1 cellular context compared by ENCODE assay signal in the genomic region with DNA sequence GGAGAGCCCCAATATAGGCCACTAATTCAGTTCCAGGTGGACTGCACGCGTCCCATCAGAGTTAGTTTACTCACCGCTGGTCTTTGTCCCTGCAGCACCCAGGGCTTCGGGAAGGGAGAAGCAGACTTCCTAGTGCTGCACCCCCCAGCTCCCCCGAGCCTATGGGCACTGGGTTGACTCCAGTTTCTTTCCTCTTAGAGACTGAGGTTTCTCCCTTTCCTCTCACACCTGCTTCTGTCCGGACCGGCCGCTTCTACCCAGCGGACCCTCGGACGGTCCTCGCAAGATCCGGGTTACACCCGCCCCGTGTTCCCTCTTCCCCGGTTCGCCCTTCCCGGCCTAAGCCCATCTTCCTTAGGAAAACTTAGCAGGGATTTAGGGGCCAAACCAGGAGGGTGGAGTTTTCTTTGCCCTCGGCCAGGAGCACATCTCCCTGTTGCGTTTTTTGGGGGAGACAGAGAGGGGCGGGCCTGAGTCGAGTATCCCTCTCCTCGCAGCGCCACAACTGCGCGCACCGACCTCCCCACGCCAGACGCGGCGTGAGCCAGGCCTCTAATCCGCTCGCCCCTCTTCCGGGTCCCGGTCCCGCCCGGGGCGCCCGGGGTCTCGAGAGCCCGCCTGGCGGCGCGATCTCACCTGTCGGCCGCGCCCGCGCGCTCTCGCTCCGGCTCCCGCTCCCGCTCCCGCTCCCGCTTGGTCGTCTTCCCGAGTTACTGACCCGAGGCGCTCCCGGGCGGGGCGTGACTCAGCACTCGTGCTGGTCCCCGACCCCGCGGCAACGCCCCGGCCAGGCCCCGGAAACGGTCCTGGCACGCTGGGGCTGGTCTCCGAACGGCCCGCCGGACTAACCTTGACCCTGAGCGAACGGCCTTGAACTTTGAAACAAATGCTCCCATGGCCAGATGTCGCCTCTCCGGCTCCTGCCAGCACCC.
TF ChIP-seq lines count a peak whose summit lies in the region.

Gene AIFM2 (minus strand): TSS at position 728 of the 932 bp plus-strand sequence. CDS start 8,741 bp downstream, outside the sequence.

TF ChIP-seq in HepG2, 621 proteins besides CTCF, POLR2A, EP300 and RAD21 (continued from another document and continues in another):
- TF ChIP-seq CEBPZ (IDR thresholded peaks at IDR 0.05; ENCODE audit: low read length) (no peak), U2AF1 (optimal IDR thresholded peaks at IDR 0.05; ENCODE audit: low read depth, low read length) (no peak), ZNF180 (CRISPR knock-in tag; IDR thresholded peaks at IDR 0.05; ENCODE audit: borderline replicate concordance, low read depth) (no peak), FOSL2 (CRISPR knock-in tag; IDR thresholded peaks at IDR 0.05) (peak; percentile 91), HOMEZ (CRISPR knock-in tag; IDR thresholded peaks at IDR 0.05; ENCODE audit: low read depth) (peak; percentile 65; the same call in 1 of the 2 replicates), SALL1 (CRISPR knock-in tag; IDR thresholded peaks at IDR 0.05) (peak; percentile 94), TEAD2 (CRISPR knock-in tag; IDR thresholded peaks at IDR 0.05) (no peak), ZNF747 (CRISPR knock-in tag; IDR thresholded peaks at IDR 0.05; ENCODE audit: borderline replicate concordance) (no peak; the same call in 1 of the 2 replicates), FOXO1 (CRISPR knock-in tag; IDR thresholded peaks at IDR 0.05) (peak; percentile 67; the same call in 1 of the 2 replicates), LCORL (IDR thresholded peaks at IDR 0.05) (no peak), LCORL (CRISPR knock-in tag; IDR thresholded peaks at IDR 0.05) (peak; percentile 96), FOXK1 (CRISPR knock-in tag; IDR thresholded peaks at IDR 0.05; ENCODE audit: borderline replicate concordance, low read depth) (peak; percentile 56; the same call in 1 of the 2 replicates), ZNF343 (CRISPR knock-in tag; IDR thresholded peaks at IDR 0.05) (peak; percentile 43; the same call in 1 of the 2 replicates), NFIB (CRISPR knock-in tag; IDR thresholded peaks at IDR 0.05; ENCODE audit: borderline replicate concordance) (no peak), HOXA5 (CRISPR knock-in tag; IDR thresholded peaks at IDR 0.05) (peak; percentile 85), HNF1A (IDR thresholded peaks at IDR 0.05; ENCODE audit: low read depth) (no peak), HNF1A (CRISPR knock-in tag; IDR thresholded peaks at IDR 0.05; ENCODE audit: borderline replicate concordance) (peak; percentile 81), ZBTB8A (CRISPR knock-in tag; IDR thresholded peaks at IDR 0.05; ENCODE audit: borderline replicate concordance, low read depth) (no peak), ZNF883 (CRISPR knock-in tag; IDR thresholded peaks at IDR 0.05; ENCODE audit: not compliant biosample characterization) (no peak), ZNF468 (CRISPR knock-in tag; IDR thresholded peaks at IDR 0.05) (no peak), SYNCRIP (IDR thresholded peaks at IDR 0.05; ENCODE audit: insufficient read depth, low read depth, low read length) (no peak), ZNF230 (CRISPR knock-in tag; IDR thresholded peaks at IDR 0.05) (no peak), MBNL3 (CRISPR knock-in tag; conservative IDR thresholded peaks at IDR 0.05) (no peak), KLF13 (CRISPR knock-in tag; IDR thresholded peaks at IDR 0.05) (no peak), NR1H2 (CRISPR knock-in tag; IDR thresholded peaks at IDR 0.05; ENCODE audit: borderline replicate concordance, low read depth) (peak; percentile 92), ZFP36L2 (CRISPR knock-in tag; IDR thresholded peaks at IDR 0.05) (no peak)
- TF ChIP-seq, protein P1, sequence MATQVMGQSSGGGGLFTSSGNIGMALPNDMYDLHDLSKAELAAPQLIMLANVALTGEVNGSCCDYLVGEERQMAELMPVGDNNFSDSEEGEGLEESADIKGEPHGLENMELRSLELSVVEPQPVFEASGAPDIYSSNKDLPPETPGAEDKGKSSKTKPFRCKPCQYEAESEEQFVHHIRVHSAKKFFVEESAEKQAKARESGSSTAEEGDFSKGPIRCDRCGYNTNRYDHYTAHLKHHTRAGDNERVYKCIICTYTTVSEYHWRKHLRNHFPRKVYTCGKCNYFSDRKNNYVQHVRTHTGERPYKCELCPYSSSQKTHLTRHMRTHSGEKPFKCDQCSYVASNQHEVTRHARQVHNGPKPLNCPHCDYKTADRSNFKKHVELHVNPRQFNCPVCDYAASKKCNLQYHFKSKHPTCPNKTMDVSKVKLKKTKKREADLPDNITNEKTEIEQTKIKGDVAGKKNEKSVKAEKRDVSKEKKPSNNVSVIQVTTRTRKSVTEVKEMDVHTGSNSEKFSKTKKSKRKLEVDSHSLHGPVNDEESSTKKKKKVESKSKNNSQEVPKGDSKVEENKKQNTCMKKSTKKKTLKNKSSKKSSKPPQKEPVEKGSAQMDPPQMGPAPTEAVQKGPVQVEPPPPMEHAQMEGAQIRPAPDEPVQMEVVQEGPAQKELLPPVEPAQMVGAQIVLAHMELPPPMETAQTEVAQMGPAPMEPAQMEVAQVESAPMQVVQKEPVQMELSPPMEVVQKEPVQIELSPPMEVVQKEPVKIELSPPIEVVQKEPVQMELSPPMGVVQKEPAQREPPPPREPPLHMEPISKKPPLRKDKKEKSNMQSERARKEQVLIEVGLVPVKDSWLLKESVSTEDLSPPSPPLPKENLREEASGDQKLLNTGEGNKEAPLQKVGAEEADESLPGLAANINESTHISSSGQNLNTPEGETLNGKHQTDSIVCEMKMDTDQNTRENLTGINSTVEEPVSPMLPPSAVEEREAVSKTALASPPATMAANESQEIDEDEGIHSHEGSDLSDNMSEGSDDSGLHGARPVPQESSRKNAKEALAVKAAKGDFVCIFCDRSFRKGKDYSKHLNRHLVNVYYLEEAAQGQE (IDR thresholded peaks at IDR 0.05; ENCODE audit: borderline replicate concordance in 1 of 2, low read depth in 1 of 2, low read length in 2 of 2) = peak in 1 of 2 experiments; percentile 80; a peak in 1 of 4 replicates
- TF ChIP-seq, protein P2, sequence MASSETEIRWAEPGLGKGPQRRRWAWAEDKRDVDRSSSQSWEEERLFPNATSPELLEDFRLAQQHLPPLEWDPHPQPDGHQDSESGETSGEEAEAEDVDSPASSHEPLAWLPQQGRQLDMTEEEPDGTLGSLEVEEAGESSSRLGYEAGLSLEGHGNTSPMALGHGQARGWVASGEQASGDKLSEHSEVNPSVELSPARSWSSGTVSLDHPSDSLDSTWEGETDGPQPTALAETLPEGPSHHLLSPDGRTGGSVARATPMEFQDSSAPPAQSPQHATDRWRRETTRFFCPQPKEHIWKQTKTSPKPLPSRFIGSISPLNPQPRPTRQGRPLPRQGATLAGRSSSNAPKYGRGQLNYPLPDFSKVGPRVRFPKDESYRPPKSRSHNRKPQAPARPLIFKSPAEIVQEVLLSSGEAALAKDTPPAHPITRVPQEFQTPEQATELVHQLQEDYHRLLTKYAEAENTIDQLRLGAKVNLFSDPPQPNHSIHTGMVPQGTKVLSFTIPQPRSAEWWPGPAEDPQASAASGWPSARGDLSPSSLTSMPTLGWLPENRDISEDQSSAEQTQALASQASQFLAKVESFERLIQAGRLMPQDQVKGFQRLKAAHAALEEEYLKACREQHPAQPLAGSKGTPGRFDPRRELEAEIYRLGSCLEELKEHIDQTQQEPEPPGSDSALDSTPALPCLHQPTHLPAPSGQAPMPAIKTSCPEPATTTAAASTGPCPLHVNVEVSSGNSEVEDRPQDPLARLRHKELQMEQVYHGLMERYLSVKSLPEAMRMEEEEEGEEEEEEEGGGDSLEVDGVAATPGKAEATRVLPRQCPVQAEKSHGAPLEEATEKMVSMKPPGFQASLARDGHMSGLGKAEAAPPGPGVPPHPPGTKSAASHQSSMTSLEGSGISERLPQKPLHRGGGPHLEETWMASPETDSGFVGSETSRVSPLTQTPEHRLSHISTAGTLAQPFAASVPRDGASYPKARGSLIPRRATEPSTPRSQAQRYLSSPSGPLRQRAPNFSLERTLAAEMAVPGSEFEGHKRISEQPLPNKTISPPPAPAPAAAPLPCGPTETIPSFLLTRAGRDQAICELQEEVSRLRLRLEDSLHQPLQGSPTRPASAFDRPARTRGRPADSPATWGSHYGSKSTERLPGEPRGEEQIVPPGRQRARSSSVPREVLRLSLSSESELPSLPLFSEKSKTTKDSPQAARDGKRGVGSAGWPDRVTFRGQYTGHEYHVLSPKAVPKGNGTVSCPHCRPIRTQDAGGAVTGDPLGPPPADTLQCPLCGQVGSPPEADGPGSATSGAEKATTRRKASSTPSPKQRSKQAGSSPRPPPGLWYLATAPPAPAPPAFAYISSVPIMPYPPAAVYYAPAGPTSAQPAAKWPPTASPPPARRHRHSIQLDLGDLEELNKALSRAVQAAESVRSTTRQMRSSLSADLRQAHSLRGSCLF (CRISPR knock-in tag; IDR thresholded peaks at IDR 0.05; ENCODE audit: borderline replicate concordance) = no peak
- TF ChIP-seq, protein P3, sequence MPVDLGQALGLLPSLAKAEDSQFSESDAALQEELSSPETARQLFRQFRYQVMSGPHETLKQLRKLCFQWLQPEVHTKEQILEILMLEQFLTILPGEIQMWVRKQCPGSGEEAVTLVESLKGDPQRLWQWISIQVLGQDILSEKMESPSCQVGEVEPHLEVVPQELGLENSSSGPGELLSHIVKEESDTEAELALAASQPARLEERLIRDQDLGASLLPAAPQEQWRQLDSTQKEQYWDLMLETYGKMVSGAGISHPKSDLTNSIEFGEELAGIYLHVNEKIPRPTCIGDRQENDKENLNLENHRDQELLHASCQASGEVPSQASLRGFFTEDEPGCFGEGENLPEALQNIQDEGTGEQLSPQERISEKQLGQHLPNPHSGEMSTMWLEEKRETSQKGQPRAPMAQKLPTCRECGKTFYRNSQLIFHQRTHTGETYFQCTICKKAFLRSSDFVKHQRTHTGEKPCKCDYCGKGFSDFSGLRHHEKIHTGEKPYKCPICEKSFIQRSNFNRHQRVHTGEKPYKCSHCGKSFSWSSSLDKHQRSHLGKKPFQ (CRISPR knock-in tag; IDR thresholded peaks at IDR 0.05; ENCODE audit: insufficient replicate concordance) = peak; percentile 77
